Comparison of ENCODE assay signal across 23 cellular contexts in genomic region chr2:3532941-3533340, GRCh38.
"Had no signal": no experiment of that assay in that cellular context is flagged by ENCODE, and none has a peak within 500 bp of the region (broad histone marks: within the 10 kb centered on the region; RNA-seq: fewer than 3 reads in every experiment).

No MANE protein-coding gene starts in this region.

- H3K27ac ChIP-seq: body of pancreas, epithelial cell of prostate, foreskin keratinocyte, left lung, neutrophil, pancreas, tibial nerve, WERI-Rb-1 had no signal

- DNase-seq: activated CD4-positive, alpha-beta T cell treated with anti-CD3 and anti-CD28 coated beads for 1 hour; activated gamma-delta T cell treated with Interleukin-2 at 50 U/mL for 16 hours; amygdala; body of pancreas; central memory CD4-positive, alpha-beta T cell; endodermal cell; foreskin keratinocyte; glutamatergic neuron; kidney; left lung; mucosa of descending colon; naive thymus-derived CD8-positive, alpha-beta T cell; pancreas; stimulated activated CD4-positive, alpha-beta T cell treated with anti-CD3 and anti-CD28 coated beads, Interleukin-12 subunit alpha, Interleukin-12 subunit beta, amount 100 ng/mL, for 4 hours; stimulated activated CD4-positive, alpha-beta T cell treated with anti-CD3 and anti-CD28 coated beads, Interleukin-1b, Interleukin-23, amount 100 ng/mL, for 48 hours; stimulated activated CD8-positive, alpha-beta memory T cell treated with anti-CD3 and anti-CD28 coated beads, Interleukin-4, amount 100 ng/mL, for 48 hours; stimulated activated naive CD4-positive, alpha-beta T cell treated with Interleukin-2 at 50 U/mL for 16 hours; T-helper 2 cell; WERI-Rb-1 had no signal

- H3K4me3 ChIP-seq: body of pancreas, left lung, mucosa of descending colon, pancreas, tibial nerve had no signal

- ATAC-seq: body of pancreas; foreskin keratinocyte; left lung; mucosa of descending colon; naive thymus-derived CD8-positive, alpha-beta T cell; pancreas had no signal

- H3K27me3 ChIP-seq: body of pancreas, foreskin keratinocyte, left lung, neutrophil, pancreas, tibial nerve had no signal

- H3K36me3 ChIP-seq: left lung, neutrophil, pancreas had no signal

- H3K4me1 ChIP-seq: pancreas had no signal

- H3K9me3 ChIP-seq: body of pancreas, left lung, mucosa of descending colon, neutrophil, pancreas, tibial nerve had no signal

- FAIRE-seq: colon, kidney, pancreas had no signal
